25 cellular contexts compared by ENCODE assay signal in genomic region chr7:77839919-77840318, GRCh38.
"Had no signal": no experiment of that assay in that cellular context is flagged by ENCODE, and none has a peak within 500 bp of the region (broad histone marks: within the 10 kb centered on the region; RNA-seq: fewer than 3 reads in every experiment).

No MANE protein-coding gene starts in this region.

- H3K4me3 ChIP-seq: coronary artery, heart left ventricle, lung, right atrium auricular region, suprapubic skin, vagina had no signal

- H3K9me3 Mint-ChIP-seq: activated CD4-positive, alpha-beta T cell treated with anti-CD3 and anti-CD28 coated beads, Interleukin-2, amount 10 ng/mL, durations not matched to agents 24 days and 14 days; activated CD8-positive, alpha-beta T cell treated with anti-CD3 and anti-CD28 coated beads for 36 hours; activated naive CD8-positive, alpha-beta T cell treated with anti-CD3 and anti-CD28 coated beads, Interleukin-2, amount 50 U/mL, for 24 hours; activated T-helper 17 cell treated with anti-CD3 and anti-CD28 coated beads, Interleukin-2, amount 50 U/mL, for 72 hours; central memory CD8-positive, alpha-beta T cell; neural crest cell; stimulated activated naive CD8-positive, alpha-beta T cell treated with anti-CD3 and anti-CD28 coated beads, Interleukin-15, amount 100 ng/mL, for 72 hours had no signal

- H3K27me3 Mint-ChIP-seq: activated CD4-positive, alpha-beta T cell treated with anti-CD3 and anti-CD28 coated beads, Interleukin-2, amount 10 ng/mL, durations not matched to agents 24 days and 14 days; activated CD8-positive, alpha-beta T cell treated with anti-CD3 and anti-CD28 coated beads for 36 hours; activated naive CD8-positive, alpha-beta T cell treated with anti-CD3 and anti-CD28 coated beads, Interleukin-2, amount 50 U/mL, for 24 hours; activated T-helper 17 cell treated with anti-CD3 and anti-CD28 coated beads, Interleukin-2, amount 50 U/mL, for 72 hours; central memory CD8-positive, alpha-beta T cell; progenitor cell of endocrine pancreas; stimulated activated naive CD8-positive, alpha-beta T cell treated with anti-CD3 and anti-CD28 coated beads, Interleukin-15, amount 100 ng/mL, for 72 hours had no signal

- ATAC-seq: activated CD8-positive, alpha-beta T cell treated with anti-CD3 and anti-CD28 coated beads for 36 hours; activated naive CD8-positive, alpha-beta T cell treated with anti-CD3 and anti-CD28 coated beads, Interleukin-2, amount 50 U/mL, for 24 hours; activated T-helper 17 cell treated with anti-CD3 and anti-CD28 coated beads, Interleukin-2, amount 50 U/mL, for 72 hours; heart left ventricle; left lobe of liver; stimulated activated naive CD8-positive, alpha-beta T cell treated with anti-CD3 and anti-CD28 coated beads, Interleukin-15, amount 100 ng/mL, for 72 hours had no signal

- H3K4me3 Mint-ChIP-seq: activated CD4-positive, alpha-beta T cell treated with anti-CD3 and anti-CD28 coated beads, Interleukin-2, amount 10 ng/mL, durations not matched to agents 24 days and 14 days; activated CD8-positive, alpha-beta T cell treated with anti-CD3 and anti-CD28 coated beads for 36 hours; activated naive CD4-positive, alpha-beta T cell treated with anti-CD3 and anti-CD28 coated beads for 36 hours; activated naive CD8-positive, alpha-beta T cell treated with anti-CD3 and anti-CD28 coated beads, Interleukin-2, amount 50 U/mL, for 24 hours; activated T-helper 17 cell treated with anti-CD3 and anti-CD28 coated beads, Interleukin-2, amount 50 U/mL, for 72 hours; brain; central memory CD8-positive, alpha-beta T cell; neural crest cell; stimulated activated naive CD8-positive, alpha-beta T cell treated with anti-CD3 and anti-CD28 coated beads, Interleukin-15, amount 100 ng/mL, for 72 hours had no signal

- DNase-seq: activated CD4-positive, alpha-beta T cell treated with anti-CD3 and anti-CD28 coated beads, Interleukin-2, amount 10 ng/mL, durations not matched to agents 24 days and 14 days; activated CD8-positive, alpha-beta T cell treated with anti-CD3 and anti-CD28 coated beads for 36 hours; activated naive CD4-positive, alpha-beta T cell treated with anti-CD3 and anti-CD28 coated beads for 36 hours; activated naive CD8-positive, alpha-beta T cell treated with anti-CD3 and anti-CD28 coated beads, Interleukin-2, amount 50 U/mL, for 24 hours; activated T-cell treated with anti-CD3 and anti-CD28 coated beads, Interleukin-2, amount 50 U/mL, for 1 hour; anterior cingulate cortex; erythroblast; foreskin melanocyte; heart left ventricle; kidney; stimulated activated CD4-positive, alpha-beta T cell treated with anti-CD3 and anti-CD28 coated beads, Interleukin-2, amount 100 ng/mL, for 24 hours; stimulated activated naive CD8-positive, alpha-beta T cell treated with anti-CD3 and anti-CD28 coated beads, Interleukin-15, amount 100 ng/mL, for 72 hours; T1000; trophoblast cell had no signal

- H3K27ac Mint-ChIP-seq: activated CD4-positive, alpha-beta T cell treated with anti-CD3 and anti-CD28 coated beads, Interleukin-2, amount 10 ng/mL, durations not matched to agents 24 days and 14 days; activated CD8-positive, alpha-beta T cell treated with anti-CD3 and anti-CD28 coated beads for 36 hours; activated naive CD4-positive, alpha-beta T cell treated with anti-CD3 and anti-CD28 coated beads for 36 hours; activated naive CD8-positive, alpha-beta T cell treated with anti-CD3 and anti-CD28 coated beads, Interleukin-2, amount 50 U/mL, for 24 hours; activated T-helper 17 cell treated with anti-CD3 and anti-CD28 coated beads, Interleukin-2, amount 50 U/mL, for 72 hours; brain; progenitor cell of endocrine pancreas; stimulated activated naive CD8-positive, alpha-beta T cell treated with anti-CD3 and anti-CD28 coated beads, Interleukin-15, amount 100 ng/mL, for 72 hours had no signal

- H3K27me3 ChIP-seq: heart left ventricle, right atrium auricular region, suprapubic skin, vagina had no signal

- H3K27ac ChIP-seq: coronary artery, heart left ventricle, right atrium auricular region, suprapubic skin, vagina had no signal
